In the genomic region with DNA sequence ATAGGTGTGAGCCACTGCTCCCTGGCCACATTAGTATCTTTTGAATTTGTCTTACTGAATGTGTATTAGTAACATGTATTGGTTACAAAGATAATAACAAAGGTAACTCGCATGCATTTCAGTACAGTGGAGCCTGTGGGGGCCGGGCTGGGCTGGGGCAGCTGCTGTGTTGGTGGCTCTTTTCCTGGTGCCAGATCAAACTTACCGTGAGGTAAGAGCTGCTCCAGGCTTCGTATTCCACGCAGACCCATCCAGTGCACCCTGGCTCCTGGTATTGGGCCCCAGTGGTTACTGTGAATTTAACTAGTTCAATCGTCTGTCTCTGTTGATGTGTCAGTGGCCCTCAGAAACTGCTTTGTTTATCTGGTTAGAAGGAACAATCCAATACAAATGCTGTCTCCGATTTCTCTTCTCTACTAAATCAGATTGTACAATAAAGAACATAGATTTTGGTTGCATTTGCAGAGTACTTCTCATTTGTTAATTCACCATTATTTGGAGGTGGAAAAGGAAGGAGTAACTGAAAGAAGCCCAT, we compare ENCODE assay signal across 10 cellular contexts. TPM values are rescaled to one million over a fixed set of nuclear protein-coding genes. Genes with fewer than 3 reads are reported as not detected.
DNase-seq lines count a peak whose midpoint lies in the region; ATAC-seq and TF ChIP-seq lines count a peak whose summit lies in the region.
"Had no signal": no experiment of that assay in that cellular context is flagged by ENCODE, and none has a peak within 500 bp of the region (broad histone marks: within the 10 kb centered on the region; RNA-seq: fewer than 3 reads in every experiment).

No MANE protein-coding gene starts in this region.

- intact Hi-C loops in right lobe of liver (cut with DNase I), result no loop called here

- H3K4me3 ChIP-seq in right lobe of liver (no peak overlapping the region), MG63 (no peak overlapping the region)
- H3K4me3 ChIP-seq: smooth muscle cell had no signal

- H3K4me3 Mint-ChIP-seq in activated naive CD4-positive, alpha-beta T cell treated with anti-CD3 and anti-CD28 coated beads, Interleukin-2, amount 50 U/mL, for 24 hours, result peak overlapping the region; percentile 80
- no peak overlapping the region for H3K4me3 Mint-ChIP-seq in activated CD4-positive, alpha-beta memory T cell treated with anti-CD3 and anti-CD28 coated beads, Interleukin-2, amount 10 ng/mL, durations not matched to agents 7 days and 5 days

- H3K27me3 ChIP-seq in right lobe of liver (no peaks in the 10 kb centered on the region), MG63 (no peaks in the 10 kb centered on the region)

- H3K27ac Mint-ChIP-seq in activated naive CD4-positive, alpha-beta T cell treated with anti-CD3 and anti-CD28 coated beads, Interleukin-2, amount 50 U/mL, for 24 hours, result peak overlapping the region; percentile 95
- peak overlapping the region; percentile 53 for H3K27ac Mint-ChIP-seq in activated CD4-positive, alpha-beta memory T cell treated with anti-CD3 and anti-CD28 coated beads, Interleukin-2, amount 10 ng/mL, durations not matched to agents 7 days and 5 days

- H3K36me3 ChIP-seq in right lobe of liver (no peaks in the 10 kb centered on the region), MG63 (peaks cover 35% of the 10 kb centered on the region)

- DNase-seq in activated naive CD4-positive, alpha-beta T cell treated with anti-CD3 and anti-CD28 coated beads, Interleukin-2, amount 50 U/mL, for 16 hours, result no peak
- DNase-seq in activated CD4-positive, alpha-beta memory T cell treated with anti-CD3 and anti-CD28 coated beads, Interleukin-2, amount 10 ng/mL, durations not matched to agents 7 days and 5 days, result no peak
- DNase-seq in right lobe of liver (peak in 1 of 3 donors; percentile 35), substantia nigra (lab: John Stamatoyannopoulos, UW) (no peak), MG63 (no peak), NCI-H146 treated with DMSO at 0.1 percent for 48 hours (lab: John Stamatoyannopoulos, UW; ENCODE audit: unreplicated experiment) (no peak), NCI-H526 (lab: John Stamatoyannopoulos, UW) (no peak)
- DNase-seq: kidney had no signal

- peak in 3 of 4 donors; percentile 12 to 24 (median 12) for ATAC-seq in right lobe of liver

- H3K27me3 Mint-ChIP-seq in activated naive CD4-positive, alpha-beta T cell treated with anti-CD3 and anti-CD28 coated beads, Interleukin-2, amount 50 U/mL, for 24 hours, result no peaks in the 10 kb centered on the region
- H3K27me3 Mint-ChIP-seq in activated CD4-positive, alpha-beta memory T cell treated with anti-CD3 and anti-CD28 coated beads, Interleukin-2, amount 10 ng/mL, durations not matched to agents 7 days and 5 days, result no peaks in the 10 kb centered on the region

- H3K27ac ChIP-seq in right lobe of liver (no peak overlapping the region), substantia nigra (ENCODE audit: low read depth, low read length, poor library complexity, severe bottlenecking) (peak overlapping the region; percentile 41)

- POLR2A ChIA-PET in activated CD4-positive, alpha-beta memory T cell treated with anti-CD3 and anti-CD28 coated beads, Interleukin-2, amount 10 ng/mL, durations not matched to agents 7 days and 5 days (lab: Charles Lee), result interaction anchor here (1.6 kb wide), 1 partner anchor 13 kb away, joined by 5 read pairs; no protein-coding TSS in a partner anchor

- H3K36me3 Mint-ChIP-seq in activated naive CD4-positive, alpha-beta T cell treated with anti-CD3 and anti-CD28 coated beads, Interleukin-2, amount 50 U/mL, for 24 hours, result peaks cover 9% of the 10 kb centered on the region
- peaks cover 26% of the 10 kb centered on the region for H3K36me3 Mint-ChIP-seq in activated CD4-positive, alpha-beta memory T cell treated with anti-CD3 and anti-CD28 coated beads, Interleukin-2, amount 10 ng/mL, durations not matched to agents 7 days and 5 days (ENCODE audit: low read depth)

- CTCF ChIA-PET in activated CD4-positive, alpha-beta memory T cell treated with anti-CD3 and anti-CD28 coated beads, Interleukin-2, amount 10 ng/mL, durations not matched to agents 7 days and 5 days (lab: Charles Lee), result interaction anchor here (3.8 kb wide), 1 partner anchor 59 kb away, joined by 20 read pairs; no protein-coding TSS in a partner anchor

- TF ChIP-seq CTCF in right lobe of liver (IDR thresholded peaks at IDR 0.05), result no peak

- H3K9me3 ChIP-seq in right lobe of liver, result no peaks in the 10 kb centered on the region
- no peaks in the 10 kb centered on the region for H3K9me3 ChIP-seq in MG63

- peaks cover 0 to 61% (median 28%) of the 10 kb centered on the region in 4 donors for H3K4me1 ChIP-seq in right lobe of liver

- no peaks in the 10 kb centered on the region for H3K9me3 Mint-ChIP-seq in activated naive CD4-positive, alpha-beta T cell treated with anti-CD3 and anti-CD28 coated beads, Interleukin-2, amount 50 U/mL, for 24 hours
- no peaks in the 10 kb centered on the region for H3K9me3 Mint-ChIP-seq in activated CD4-positive, alpha-beta memory T cell treated with anti-CD3 and anti-CD28 coated beads, Interleukin-2, amount 10 ng/mL, durations not matched to agents 7 days and 5 days

- WGBS in right lobe of liver (ENCODE audit: insufficient coverage, low coverage, low lambda C conversion rate, missing lambda C conversion rate), result 43% methylated on average over 4 of the region's 7 CpGs

- no peak for TF ChIP-seq POLR2A in right lobe of liver (IDR thresholded peaks at IDR 0.05)

- H3K4me1 Mint-ChIP-seq in activated naive CD4-positive, alpha-beta T cell treated with anti-CD3 and anti-CD28 coated beads, Interleukin-2, amount 50 U/mL, for 24 hours, result peaks cover 92% of the 10 kb centered on the region
- peaks cover 77% of the 10 kb centered on the region for H3K4me1 Mint-ChIP-seq in activated CD4-positive, alpha-beta memory T cell treated with anti-CD3 and anti-CD28 coated beads, Interleukin-2, amount 10 ng/mL, durations not matched to agents 7 days and 5 days

RNA-seq across cellular contexts. Expression of a gene that starts 15.6 kb away (rescaled TPM):
- total RNA-seq in activated CD4-positive, alpha-beta memory T cell treated with anti-CD3 and anti-CD28 coated beads, Interleukin-2, amount 10 ng/mL, durations not matched to agents 7 days and 5 days, result 100 to 1,000 TPM; 178 to 190 TPM
- 10 to 100 TPM; 53.7 to 82.6 (median 57.3) TPM for total RNA-seq in right lobe of liver
- total RNA-seq in MG63 (2014; rRNA removed; shearing (Covaris generic); ENCODE audit: low replicate concordance), result 24.0 and 39.2 TPM in 2 replicates
